Comparison of ENCODE assay signal across 11 cellular contexts in genomic region chr4:80045831-80046230, GRCh38. TPM values are rescaled to one million over a fixed set of nuclear protein-coding genes. Genes with fewer than 3 reads are reported as not detected.
DNase-seq lines count a peak whose midpoint lies in the region; ATAC-seq and TF ChIP-seq lines count a peak whose summit lies in the region.
"Had no signal": no experiment of that assay in that cellular context is flagged by ENCODE, and none has a peak within 500 bp of the region (broad histone marks: within the 10 kb centered on the region; RNA-seq: fewer than 3 reads in every experiment).

No MANE protein-coding gene starts in this region.

- intact Hi-C loops in heart right ventricle (cut with DNase I), result no loop called here
- intact Hi-C loops in dorsolateral prefrontal cortex (cut with DNase I), result no loop called here

- H3K36me3 ChIP-seq in heart right ventricle, result peaks cover 0 to 28% (median 0%) of the 10 kb centered on the region in 9 donors
- peaks cover 0 to 18% (median 5%) of the 10 kb centered on the region in 5 donors for H3K36me3 ChIP-seq in subcutaneous abdominal adipose tissue (ENCODE audit: control insufficient read depth in 5 of 5, insufficient read depth in 5 of 5, low read length in 5 of 5)

- TF ChIP-seq CTCF in cardiac fibroblast (IDR thresholded peaks at IDR 0.05; ENCODE audit: low read depth, low read length) (no peak), heart right ventricle (IDR thresholded peaks at IDR 0.05) (no peak), dorsolateral prefrontal cortex (IDR thresholded peaks at IDR 0.05 in 54 of 56, conservative IDR thresholded peaks at IDR 0.05 in 2 of 56; ENCODE audit: low read depth in 1 of 56, partially characterized antibody in 56 of 56) (no peak)

- ATAC-seq in heart right ventricle (peak in 5 of 8 donors; percentile 34 to 66 (median 50)), HG03196 (IDR thresholded peaks at IDR 0.05; ENCODE audit: unreplicated experiment) (no peak)

- H3K9ac ChIP-seq in subcutaneous abdominal adipose tissue (ENCODE audit: low read length in 5 of 5), result no peak overlapping the region

- no peaks in the 10 kb centered on the region for H3K9me3 ChIP-seq in heart right ventricle
- no peaks in the 10 kb centered on the region for H3K9me3 ChIP-seq in subcutaneous abdominal adipose tissue (ENCODE audit: control insufficient read depth in 5 of 5, low read length in 5 of 5)
- H3K9me3 ChIP-seq: SJCRH30 had no signal

- H3K27me3 ChIP-seq in heart right ventricle, result no peaks in the 10 kb centered on the region
- H3K27me3 ChIP-seq in subcutaneous abdominal adipose tissue (ENCODE audit: control insufficient read depth in 5 of 5, insufficient read depth in 4 of 5, low read length in 5 of 5), result no peaks in the 10 kb centered on the region
- no peaks in the 10 kb centered on the region for H3K27me3 ChIP-seq in dorsolateral prefrontal cortex
- H3K27me3 ChIP-seq: SJCRH30 had no signal

- DNase-seq in HCEC 1CT (peak; percentile 73), cardiac fibroblast (ENCODE audit: low read depth in 2 of 2) (peak; percentile 78 to 85), heart right ventricle (no peak), dorsolateral prefrontal cortex (no peak), NCI-H774 (lab: John Stamatoyannopoulos, UW) (no peak)
- DNase-seq: activated naive CD8-positive, alpha-beta T cell treated with anti-CD3 and anti-CD28 coated beads, Interleukin-2, amount 10 ng/mL, durations not matched to agents 7 days and 5 days; NCI-H2081; posterior cingulate gyrus; SJCRH30 had no signal

- peak overlapping the region in 2 of 10 donors; percentile 8 to 10 for H3K27ac ChIP-seq in heart right ventricle
- H3K27ac ChIP-seq in subcutaneous abdominal adipose tissue (ENCODE audit: low read depth, low read length), result peak overlapping the region; percentile 66
- H3K27ac ChIP-seq in dorsolateral prefrontal cortex, result no peak overlapping the region
- H3K27ac ChIP-seq: SJCRH30 had no signal

- peaks cover 0 to 46% (median 32%) of the 10 kb centered on the region in 9 donors for H3K4me1 ChIP-seq in heart right ventricle
- peaks cover 0 to 32% (median 13%) of the 10 kb centered on the region in 5 donors for H3K4me1 ChIP-seq in subcutaneous abdominal adipose tissue (ENCODE audit: control insufficient read depth in 5 of 5, insufficient read depth in 5 of 5, low read length in 5 of 5)
- H3K4me1 ChIP-seq: SJCRH30 had no signal

- H3K4me3 ChIP-seq in cardiac fibroblast (replicated peaks in 1 of 2; ENCODE audit: low read depth in 2 of 2, low read length in 2 of 2), result no peak overlapping the region
- H3K4me3 ChIP-seq in heart right ventricle, result no peak overlapping the region
- no peak overlapping the region for H3K4me3 ChIP-seq in subcutaneous abdominal adipose tissue (ENCODE audit: low read depth in 1 of 5, low read length in 5 of 5)
- no peak overlapping the region for H3K4me3 ChIP-seq in dorsolateral prefrontal cortex
- H3K4me3 ChIP-seq: SJCRH30 had no signal

RNA-seq across cellular contexts. Expression of gene ANTXR2, which starts 27.2 kb away (rescaled TPM):
- total RNA-seq in heart right ventricle (10 to 100 TPM; 37.2 to 68.4 (median 49.8) TPM), dorsolateral prefrontal cortex (10 to 100 TPM in 23 of 120 experiments, 1 to 10 TPM in 97; 3.0 to 17.1 (median 7.2) TPM)
- polyA plus RNA-seq in heart right ventricle, result 10 to 100 TPM in 1 of 2 donors, 1 to 10 TPM in 1; 9.9 to 10.1 TPM

Comparison
In these comparisons a context has a peak if more than half of its experiments do, and no peak if none do; other contexts are left out.
1. DNase-seq: peak in HCEC 1CT (single experiment) and cardiac fibroblast (2 of 2); none in heart right ventricle (0 of 2), dorsolateral prefrontal cortex (0 of 10) and NCI-H774 (single experiment).